Comparison of ENCODE assay signal across 19 cellular contexts in genomic region chrX:24877854-24878650, GRCh38.
DNase-seq lines count a peak whose midpoint lies in the region; ATAC-seq and TF ChIP-seq lines count a peak whose summit lies in the region.
"Had no signal": no experiment of that assay in that cellular context is flagged by ENCODE, and none has a peak within 500 bp of the region (broad histone marks: within the 10 kb centered on the region; RNA-seq: fewer than 3 reads in every experiment).

No MANE protein-coding gene starts in this region.

- H2AFZ ChIP-seq in mesenchymal stem cell (ENCODE audit: low read depth, low read length) = no peak overlapping the region

- H3K9me3 ChIP-seq in mesenchymal stem cell (ENCODE audit: control insufficient read depth, low read length) (no peaks in the 10 kb centered on the region), transverse colon (no peaks in the 10 kb centered on the region)
- H3K9me3 ChIP-seq: BLaER1, esophagus muscularis mucosa, Peyer's patch, sigmoid colon, vagina had no signal

- H2BK15ac ChIP-seq in mesenchymal stem cell (ENCODE audit: low read depth, poor library complexity, severe bottlenecking) = no peak overlapping the region

- no peak overlapping the region for H3K4me3 ChIP-seq in mesenchymal stem cell (ENCODE audit: insufficient read depth in 1 of 2, low read depth in 1 of 2, low read length in 2 of 2)
- no peak overlapping the region for H3K4me3 ChIP-seq in transverse colon
- H3K4me3 ChIP-seq: BLaER1, esophagus muscularis mucosa, Peyer's patch, sigmoid colon, vagina had no signal

- no peak overlapping the region for H3K9ac ChIP-seq in mesenchymal stem cell (ENCODE audit: low read length)
- H3K9ac ChIP-seq: BLaER1 had no signal

- no peak overlapping the region for H3K4me2 ChIP-seq in mesenchymal stem cell (ENCODE audit: low read length, poor library complexity, severe bottlenecking)
- H3K4me2 ChIP-seq: BLaER1 had no signal

- no peak overlapping the region for H3K4ac ChIP-seq in mesenchymal stem cell (ENCODE audit: low read depth in 1 of 2, low read length in 2 of 2)

- H3K4me1 ChIP-seq in mesenchymal stem cell (ENCODE audit: control insufficient read depth, insufficient read depth, low read depth, low read length) (no peaks in the 10 kb centered on the region), transverse colon (no peaks in the 10 kb centered on the region)
- H3K4me1 ChIP-seq: BLaER1, Peyer's patch, vagina had no signal

- H2BK5ac ChIP-seq in mesenchymal stem cell (ENCODE audit: low read depth, low read length, poor library complexity, severe bottlenecking) = no peak overlapping the region

- H3K23ac ChIP-seq in mesenchymal stem cell (ENCODE audit: low read length in 2 of 2) = no peak overlapping the region

- no peak overlapping the region for H2BK120ac ChIP-seq in mesenchymal stem cell (ENCODE audit: low read depth, low read length)

- H3K27ac ChIP-seq in mesenchymal stem cell (ENCODE audit: low read length, poor library complexity, severe bottlenecking) = no peak overlapping the region
- H3K27ac ChIP-seq in transverse colon = no peak overlapping the region
- H3K27ac ChIP-seq: BLaER1, esophagus muscularis mucosa, Peyer's patch, sigmoid colon, vagina had no signal

- TF ChIP-seq POLR2A in transverse colon (IDR thresholded peaks at IDR 0.05) = no peak

- H4K91ac ChIP-seq in mesenchymal stem cell (ENCODE audit: low read length) = no peak overlapping the region

- H3K27me3 ChIP-seq in mesenchymal stem cell (ENCODE audit: control insufficient read depth in 1 of 2, insufficient read depth in 1 of 2, low read length in 2 of 2) = no peaks in the 10 kb centered on the region
- H3K27me3 ChIP-seq in transverse colon = no peaks in the 10 kb centered on the region
- H3K27me3 ChIP-seq: esophagus muscularis mucosa, Peyer's patch, sigmoid colon, vagina had no signal

- no peak overlapping the region for H3K14ac ChIP-seq in mesenchymal stem cell (ENCODE audit: low read length in 2 of 2)

- no peak for TF ChIP-seq EP300 in transverse colon (IDR thresholded peaks at IDR 0.05; ENCODE audit: low read depth)

- no peaks in the 10 kb centered on the region for H3K36me3 ChIP-seq in mesenchymal stem cell (ENCODE audit: control insufficient read depth in 1 of 2, insufficient read depth in 2 of 2, low read depth in 1 of 2, low read length in 2 of 2)
- H3K36me3 ChIP-seq in transverse colon = no peaks in the 10 kb centered on the region
- H3K36me3 ChIP-seq: BLaER1, esophagus muscularis mucosa, Peyer's patch, sigmoid colon, vagina had no signal

- H4K8ac ChIP-seq in mesenchymal stem cell (ENCODE audit: low read length) = no peak overlapping the region

- no peak overlapping the region for H2BK12ac ChIP-seq in mesenchymal stem cell (ENCODE audit: low read length in 2 of 2)

- H2AK5ac ChIP-seq in mesenchymal stem cell (ENCODE audit: low read length, severe bottlenecking) = no peak overlapping the region

- in situ Hi-C loops in transverse colon (cut with MboI; ENCODE audit: low pct_ligation_motif_present in 1 of 4, low pct_unique_long_range_greater_than_20kb in 1 of 4, low sequenced_read_pairs in 3 of 4) = no loop called here
- in situ Hi-C loops in GM13977 (cut with MboI; ENCODE audit: low pct_unique_long_range_greater_than_20kb, low sequenced_read_pairs, unreplicated experiment) = no loop called here

- no peak for TF ChIP-seq CTCF in GM10266 (IDR thresholded peaks at IDR 0.05; ENCODE audit: control insufficient read depth, insufficient read depth, low read depth, missing control alignments)
- no peak for TF ChIP-seq CTCF in transverse colon (IDR thresholded peaks at IDR 0.05)
- TF ChIP-seq CTCF in GM13977 (IDR thresholded peaks at IDR 0.05; ENCODE audit: extremely low read depth, insufficient read depth, missing control alignments) = no peak

- no CpG with 5 or more reads among the region's 4 CpGs for WGBS in mesenchymal stem cell
- 45 to 50% methylated on average over 3 to 4 of the region's 4 CpGs for WGBS in transverse colon (ENCODE audit: low coverage in 1 of 2), 2 donors

- H3K18ac ChIP-seq in mesenchymal stem cell (ENCODE audit: low read depth in 1 of 2, low read length in 2 of 2) = no peak overlapping the region

- DNase-seq in GM10266 (ENCODE audit: extremely low spot score) = peak; percentile 5
- peak; percentile 29 for DNase-seq in amniotic epithelial cell (ENCODE audit: low read depth)
- peak; percentile 38 for DNase-seq in mesenchymal stem cell
- DNase-seq in transverse colon = no peak
- no peak for DNase-seq in GM13977 (ENCODE audit: low spot score)
- DNase-seq: activated CD8-positive, alpha-beta memory T cell treated with anti-CD3 and anti-CD28 coated beads, Interleukin-2, amount 50 U/mL, for 4 hours; naive thymus-derived CD4-positive, alpha-beta T cell; NCI-H446; Peyer's patch; sigmoid colon; stimulated activated naive B cell treated with anti-CD40 and anti-IgM and Interleukin-4, amounts not matched to agents 10 μg/mL and 1 μg/mL and 100 μg/mL, for 72 hours had no signal

- intact Hi-C loops in transverse colon (cut with DNase I; ENCODE audit: low total_unique reads) = no loop called here

- no peaks in the 10 kb centered on the region for H3K79me1 ChIP-seq in mesenchymal stem cell (replicated peaks; ENCODE audit: low read length, poor library complexity, severe bottlenecking)

- ATAC-seq in HG03565 (IDR thresholded peaks at IDR 0.05; ENCODE audit: unreplicated experiment) (peak; percentile 38), GM21423 (IDR thresholded peaks at IDR 0.05; ENCODE audit: unreplicated experiment) (no peak), GM19324 (IDR thresholded peaks at IDR 0.05; ENCODE audit: low FRiP score, unreplicated experiment) (no peak)
- ATAC-seq: activated naive CD4-positive, alpha-beta T cell treated with anti-CD3 and anti-CD28 coated beads, Interleukin-2, amount 50 U/mL, for 72 hours; left lobe of liver; naive thymus-derived CD4-positive, alpha-beta T cell; stimulated activated naive B cell treated with anti-CD40 and anti-IgM and Interleukin-4, amounts not matched to agents 10 μg/mL and 1 μg/mL and 100 μg/mL, for 72 hours had no signal

Comparison
In these comparisons a context has a peak if more than half of its experiments do, and no peak if none do; other contexts are left out.
1. DNase-seq: peak in GM10266 (single experiment), amniotic epithelial cell (single experiment) and mesenchymal stem cell (single experiment); none in transverse colon (single experiment) and GM13977 (single experiment).